In the genomic region with DNA sequence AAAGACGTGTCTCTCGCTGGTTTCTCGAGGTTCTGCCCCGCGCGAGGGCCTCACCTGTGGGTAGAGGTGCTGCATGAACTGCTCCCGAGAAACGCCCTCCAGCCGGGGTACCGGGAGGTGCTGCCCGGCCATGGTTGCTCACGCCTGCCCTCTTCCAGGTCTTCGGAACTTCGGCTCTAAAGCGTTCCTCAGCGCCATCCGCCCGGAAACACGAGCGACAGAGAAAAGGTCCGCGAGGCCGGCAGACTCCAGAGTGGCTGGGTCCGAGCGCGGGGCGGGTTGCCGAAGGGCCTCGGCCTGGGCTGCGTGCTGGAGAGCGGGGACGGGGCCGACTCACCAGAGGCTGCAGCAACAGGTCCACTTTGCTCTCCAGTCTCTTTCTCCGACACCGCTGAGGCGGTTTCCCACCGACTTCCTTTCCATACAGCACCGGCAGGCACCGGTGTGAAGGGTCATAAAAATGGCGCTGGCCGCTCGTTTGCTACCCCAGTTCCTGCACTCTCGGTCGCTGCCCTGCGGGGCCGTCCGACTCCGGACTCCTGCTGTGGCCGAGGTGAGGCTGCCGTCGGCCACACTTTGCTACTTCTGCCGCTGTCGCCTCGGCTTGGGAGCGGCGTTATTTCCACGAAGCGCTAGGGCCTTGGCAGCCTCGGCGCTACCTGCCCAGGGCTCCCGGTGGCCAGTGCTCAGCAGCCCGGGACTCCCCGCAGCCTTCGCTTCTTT, we compare ENCODE assay signal across 1 cellular context.
TF ChIP-seq lines count a peak whose summit lies in the region.

A gene with protein sequence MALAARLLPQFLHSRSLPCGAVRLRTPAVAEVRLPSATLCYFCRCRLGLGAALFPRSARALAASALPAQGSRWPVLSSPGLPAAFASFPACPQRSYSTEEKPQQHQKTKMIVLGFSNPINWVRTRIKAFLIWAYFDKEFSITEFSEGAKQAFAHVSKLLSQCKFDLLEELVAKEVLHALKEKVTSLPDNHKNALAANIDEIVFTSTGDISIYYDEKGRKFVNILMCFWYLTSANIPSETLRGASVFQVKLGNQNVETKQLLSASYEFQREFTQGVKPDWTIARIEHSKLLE (plus strand): TSS at position 244 of the 723 bp plus-strand sequence. CDS start 217 bp downstream, at position 461.
A gene with protein sequence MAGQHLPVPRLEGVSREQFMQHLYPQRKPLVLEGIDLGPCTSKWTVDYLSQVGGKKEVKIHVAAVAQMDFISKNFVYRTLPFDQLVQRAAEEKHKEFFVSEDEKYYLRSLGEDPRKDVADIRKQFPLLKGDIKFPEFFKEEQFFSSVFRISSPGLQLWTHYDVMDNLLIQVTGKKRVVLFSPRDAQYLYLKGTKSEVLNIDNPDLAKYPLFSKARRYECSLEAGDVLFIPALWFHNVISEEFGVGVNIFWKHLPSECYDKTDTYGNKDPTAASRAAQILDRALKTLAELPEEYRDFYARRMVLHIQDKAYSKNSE (minus strand): TSS at position 153 of the 723 bp plus-strand sequence. CDS start 21 bp downstream, at position 132.

TF ChIP-seq in K562, 482 proteins besides CTCF, POLR2A, EP300 and RAD21 (continued from another document and continues in another):
- TF ChIP-seq, protein P1, sequence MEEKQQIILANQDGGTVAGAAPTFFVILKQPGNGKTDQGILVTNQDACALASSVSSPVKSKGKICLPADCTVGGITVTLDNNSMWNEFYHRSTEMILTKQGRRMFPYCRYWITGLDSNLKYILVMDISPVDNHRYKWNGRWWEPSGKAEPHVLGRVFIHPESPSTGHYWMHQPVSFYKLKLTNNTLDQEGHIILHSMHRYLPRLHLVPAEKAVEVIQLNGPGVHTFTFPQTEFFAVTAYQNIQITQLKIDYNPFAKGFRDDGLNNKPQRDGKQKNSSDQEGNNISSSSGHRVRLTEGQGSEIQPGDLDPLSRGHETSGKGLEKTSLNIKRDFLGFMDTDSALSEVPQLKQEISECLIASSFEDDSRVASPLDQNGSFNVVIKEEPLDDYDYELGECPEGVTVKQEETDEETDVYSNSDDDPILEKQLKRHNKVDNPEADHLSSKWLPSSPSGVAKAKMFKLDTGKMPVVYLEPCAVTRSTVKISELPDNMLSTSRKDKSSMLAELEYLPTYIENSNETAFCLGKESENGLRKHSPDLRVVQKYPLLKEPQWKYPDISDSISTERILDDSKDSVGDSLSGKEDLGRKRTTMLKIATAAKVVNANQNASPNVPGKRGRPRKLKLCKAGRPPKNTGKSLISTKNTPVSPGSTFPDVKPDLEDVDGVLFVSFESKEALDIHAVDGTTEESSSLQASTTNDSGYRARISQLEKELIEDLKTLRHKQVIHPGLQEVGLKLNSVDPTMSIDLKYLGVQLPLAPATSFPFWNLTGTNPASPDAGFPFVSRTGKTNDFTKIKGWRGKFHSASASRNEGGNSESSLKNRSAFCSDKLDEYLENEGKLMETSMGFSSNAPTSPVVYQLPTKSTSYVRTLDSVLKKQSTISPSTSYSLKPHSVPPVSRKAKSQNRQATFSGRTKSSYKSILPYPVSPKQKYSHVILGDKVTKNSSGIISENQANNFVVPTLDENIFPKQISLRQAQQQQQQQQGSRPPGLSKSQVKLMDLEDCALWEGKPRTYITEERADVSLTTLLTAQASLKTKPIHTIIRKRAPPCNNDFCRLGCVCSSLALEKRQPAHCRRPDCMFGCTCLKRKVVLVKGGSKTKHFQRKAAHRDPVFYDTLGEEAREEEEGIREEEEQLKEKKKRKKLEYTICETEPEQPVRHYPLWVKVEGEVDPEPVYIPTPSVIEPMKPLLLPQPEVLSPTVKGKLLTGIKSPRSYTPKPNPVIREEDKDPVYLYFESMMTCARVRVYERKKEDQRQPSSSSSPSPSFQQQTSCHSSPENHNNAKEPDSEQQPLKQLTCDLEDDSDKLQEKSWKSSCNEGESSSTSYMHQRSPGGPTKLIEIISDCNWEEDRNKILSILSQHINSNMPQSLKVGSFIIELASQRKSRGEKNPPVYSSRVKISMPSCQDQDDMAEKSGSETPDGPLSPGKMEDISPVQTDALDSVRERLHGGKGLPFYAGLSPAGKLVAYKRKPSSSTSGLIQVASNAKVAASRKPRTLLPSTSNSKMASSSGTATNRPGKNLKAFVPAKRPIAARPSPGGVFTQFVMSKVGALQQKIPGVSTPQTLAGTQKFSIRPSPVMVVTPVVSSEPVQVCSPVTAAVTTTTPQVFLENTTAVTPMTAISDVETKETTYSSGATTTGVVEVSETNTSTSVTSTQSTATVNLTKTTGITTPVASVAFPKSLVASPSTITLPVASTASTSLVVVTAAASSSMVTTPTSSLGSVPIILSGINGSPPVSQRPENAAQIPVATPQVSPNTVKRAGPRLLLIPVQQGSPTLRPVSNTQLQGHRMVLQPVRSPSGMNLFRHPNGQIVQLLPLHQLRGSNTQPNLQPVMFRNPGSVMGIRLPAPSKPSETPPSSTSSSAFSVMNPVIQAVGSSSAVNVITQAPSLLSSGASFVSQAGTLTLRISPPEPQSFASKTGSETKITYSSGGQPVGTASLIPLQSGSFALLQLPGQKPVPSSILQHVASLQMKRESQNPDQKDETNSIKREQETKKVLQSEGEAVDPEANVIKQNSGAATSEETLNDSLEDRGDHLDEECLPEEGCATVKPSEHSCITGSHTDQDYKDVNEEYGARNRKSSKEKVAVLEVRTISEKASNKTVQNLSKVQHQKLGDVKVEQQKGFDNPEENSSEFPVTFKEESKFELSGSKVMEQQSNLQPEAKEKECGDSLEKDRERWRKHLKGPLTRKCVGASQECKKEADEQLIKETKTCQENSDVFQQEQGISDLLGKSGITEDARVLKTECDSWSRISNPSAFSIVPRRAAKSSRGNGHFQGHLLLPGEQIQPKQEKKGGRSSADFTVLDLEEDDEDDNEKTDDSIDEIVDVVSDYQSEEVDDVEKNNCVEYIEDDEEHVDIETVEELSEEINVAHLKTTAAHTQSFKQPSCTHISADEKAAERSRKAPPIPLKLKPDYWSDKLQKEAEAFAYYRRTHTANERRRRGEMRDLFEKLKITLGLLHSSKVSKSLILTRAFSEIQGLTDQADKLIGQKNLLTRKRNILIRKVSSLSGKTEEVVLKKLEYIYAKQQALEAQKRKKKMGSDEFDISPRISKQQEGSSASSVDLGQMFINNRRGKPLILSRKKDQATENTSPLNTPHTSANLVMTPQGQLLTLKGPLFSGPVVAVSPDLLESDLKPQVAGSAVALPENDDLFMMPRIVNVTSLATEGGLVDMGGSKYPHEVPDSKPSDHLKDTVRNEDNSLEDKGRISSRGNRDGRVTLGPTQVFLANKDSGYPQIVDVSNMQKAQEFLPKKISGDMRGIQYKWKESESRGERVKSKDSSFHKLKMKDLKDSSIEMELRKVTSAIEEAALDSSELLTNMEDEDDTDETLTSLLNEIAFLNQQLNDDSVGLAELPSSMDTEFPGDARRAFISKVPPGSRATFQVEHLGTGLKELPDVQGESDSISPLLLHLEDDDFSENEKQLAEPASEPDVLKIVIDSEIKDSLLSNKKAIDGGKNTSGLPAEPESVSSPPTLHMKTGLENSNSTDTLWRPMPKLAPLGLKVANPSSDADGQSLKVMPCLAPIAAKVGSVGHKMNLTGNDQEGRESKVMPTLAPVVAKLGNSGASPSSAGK (IDR thresholded peaks at IDR 0.05) = no peak
- TF ChIP-seq GATA2 (CRISPR knock-in tag; IDR thresholded peaks at IDR 0.05) (no peak), POLR3A (IDR thresholded peaks at IDR 0.05; ENCODE audit: borderline replicate concordance, extremely low read depth, insufficient read depth, insufficient read length) (no peak), CCAR2 (IDR thresholded peaks at IDR 0.05; ENCODE audit: low read depth, low read length) (no peak), MYNN (IDR thresholded peaks at IDR 0.05) (no peak), MYNN (CRISPR knock-in tag; IDR thresholded peaks at IDR 0.05) (no peak), ZSCAN32 (CRISPR knock-in tag; IDR thresholded peaks at IDR 0.05) (no peak), HMG20A (CRISPR knock-in tag; conservative IDR thresholded peaks at IDR 0.05) (no peak), SRSF9 (IDR thresholded peaks at IDR 0.05; ENCODE audit: borderline replicate concordance, low read depth, low read length) (no peak), IFI16 (CRISPR knock-in tag; IDR thresholded peaks at IDR 0.05) (no peak), PCBP2 (IDR thresholded peaks at IDR 0.05; ENCODE audit: low read depth, low read length, poor library complexity, severe bottlenecking) (no peak), PML (IDR thresholded peaks at IDR 0.05; ENCODE audit: low read length) (no peak; the same call in 1 of the 2 replicates), ZNF121 (CRISPR knock-in tag; conservative IDR thresholded peaks at IDR 0.05) (no peak), ZNF23 (CRISPR knock-in tag; IDR thresholded peaks at IDR 0.05) (no peak), PHF20 (IDR thresholded peaks at IDR 0.05; ENCODE audit: partially characterized antibody) (peak; percentile 93), ARID2 (IDR thresholded peaks at IDR 0.05) (no peak), POU5F1 (IDR thresholded peaks at IDR 0.05; ENCODE audit: borderline replicate concordance, low read depth, low read length, partially characterized antibody) (no peak)
- TF ChIP-seq, protein P2, sequence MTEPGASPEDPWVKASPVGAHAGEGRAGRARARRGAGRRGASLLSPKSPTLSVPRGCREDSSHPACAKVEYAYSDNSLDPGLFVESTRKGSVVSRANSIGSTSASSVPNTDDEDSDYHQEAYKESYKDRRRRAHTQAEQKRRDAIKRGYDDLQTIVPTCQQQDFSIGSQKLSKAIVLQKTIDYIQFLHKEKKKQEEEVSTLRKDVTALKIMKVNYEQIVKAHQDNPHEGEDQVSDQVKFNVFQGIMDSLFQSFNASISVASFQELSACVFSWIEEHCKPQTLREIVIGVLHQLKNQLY (CRISPR knock-in tag; conservative IDR thresholded peaks at IDR 0.05) = no peak
- TF ChIP-seq, protein P3, sequence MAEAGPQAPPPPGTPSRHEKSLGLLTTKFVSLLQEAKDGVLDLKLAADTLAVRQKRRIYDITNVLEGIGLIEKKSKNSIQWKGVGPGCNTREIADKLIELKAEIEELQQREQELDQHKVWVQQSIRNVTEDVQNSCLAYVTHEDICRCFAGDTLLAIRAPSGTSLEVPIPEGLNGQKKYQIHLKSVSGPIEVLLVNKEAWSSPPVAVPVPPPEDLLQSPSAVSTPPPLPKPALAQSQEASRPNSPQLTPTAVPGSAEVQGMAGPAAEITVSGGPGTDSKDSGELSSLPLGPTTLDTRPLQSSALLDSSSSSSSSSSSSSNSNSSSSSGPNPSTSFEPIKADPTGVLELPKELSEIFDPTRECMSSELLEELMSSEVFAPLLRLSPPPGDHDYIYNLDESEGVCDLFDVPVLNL (CRISPR knock-in tag; IDR thresholded peaks at IDR 0.05; ENCODE audit: low read depth) = no peak
- TF ChIP-seq, protein P4, sequence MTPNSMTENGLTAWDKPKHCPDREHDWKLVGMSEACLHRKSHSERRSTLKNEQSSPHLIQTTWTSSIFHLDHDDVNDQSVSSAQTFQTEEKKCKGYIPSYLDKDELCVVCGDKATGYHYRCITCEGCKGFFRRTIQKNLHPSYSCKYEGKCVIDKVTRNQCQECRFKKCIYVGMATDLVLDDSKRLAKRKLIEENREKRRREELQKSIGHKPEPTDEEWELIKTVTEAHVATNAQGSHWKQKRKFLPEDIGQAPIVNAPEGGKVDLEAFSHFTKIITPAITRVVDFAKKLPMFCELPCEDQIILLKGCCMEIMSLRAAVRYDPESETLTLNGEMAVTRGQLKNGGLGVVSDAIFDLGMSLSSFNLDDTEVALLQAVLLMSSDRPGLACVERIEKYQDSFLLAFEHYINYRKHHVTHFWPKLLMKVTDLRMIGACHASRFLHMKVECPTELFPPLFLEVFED (CRISPR knock-in tag; conservative IDR thresholded peaks at IDR 0.05) = no peak
- TF ChIP-seq, protein P5, sequence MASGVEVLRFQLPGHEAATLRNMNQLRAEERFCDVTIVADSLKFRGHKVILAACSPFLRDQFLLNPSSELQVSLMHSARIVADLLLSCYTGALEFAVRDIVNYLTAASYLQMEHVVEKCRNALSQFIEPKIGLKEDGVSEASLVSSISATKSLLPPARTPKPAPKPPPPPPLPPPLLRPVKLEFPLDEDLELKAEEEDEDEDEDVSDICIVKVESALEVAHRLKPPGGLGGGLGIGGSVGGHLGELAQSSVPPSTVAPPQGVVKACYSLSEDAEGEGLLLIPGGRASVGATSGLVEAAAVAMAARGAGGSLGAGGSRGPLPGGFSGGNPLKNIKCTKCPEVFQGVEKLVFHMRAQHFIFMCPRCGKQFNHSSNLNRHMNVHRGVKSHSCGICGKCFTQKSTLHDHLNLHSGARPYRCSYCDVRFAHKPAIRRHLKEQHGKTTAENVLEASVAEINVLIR (CRISPR knock-in tag; IDR thresholded peaks at IDR 0.05) = no peak
- TF ChIP-seq, protein P6, sequence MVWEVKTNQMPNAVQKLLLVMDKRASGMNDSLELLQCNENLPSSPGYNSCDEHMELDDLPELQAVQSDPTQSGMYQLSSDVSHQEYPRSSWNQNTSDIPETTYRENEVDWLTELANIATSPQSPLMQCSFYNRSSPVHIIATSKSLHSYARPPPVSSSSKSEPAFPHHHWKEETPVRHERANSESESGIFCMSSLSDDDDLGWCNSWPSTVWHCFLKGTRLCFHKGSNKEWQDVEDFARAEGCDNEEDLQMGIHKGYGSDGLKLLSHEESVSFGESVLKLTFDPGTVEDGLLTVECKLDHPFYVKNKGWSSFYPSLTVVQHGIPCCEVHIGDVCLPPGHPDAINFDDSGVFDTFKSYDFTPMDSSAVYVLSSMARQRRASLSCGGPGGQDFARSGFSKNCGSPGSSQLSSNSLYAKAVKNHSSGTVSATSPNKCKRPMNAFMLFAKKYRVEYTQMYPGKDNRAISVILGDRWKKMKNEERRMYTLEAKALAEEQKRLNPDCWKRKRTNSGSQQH (CRISPR knock-in tag; IDR thresholded peaks at IDR 0.05) = no peak
- TF ChIP-seq, protein P7, sequence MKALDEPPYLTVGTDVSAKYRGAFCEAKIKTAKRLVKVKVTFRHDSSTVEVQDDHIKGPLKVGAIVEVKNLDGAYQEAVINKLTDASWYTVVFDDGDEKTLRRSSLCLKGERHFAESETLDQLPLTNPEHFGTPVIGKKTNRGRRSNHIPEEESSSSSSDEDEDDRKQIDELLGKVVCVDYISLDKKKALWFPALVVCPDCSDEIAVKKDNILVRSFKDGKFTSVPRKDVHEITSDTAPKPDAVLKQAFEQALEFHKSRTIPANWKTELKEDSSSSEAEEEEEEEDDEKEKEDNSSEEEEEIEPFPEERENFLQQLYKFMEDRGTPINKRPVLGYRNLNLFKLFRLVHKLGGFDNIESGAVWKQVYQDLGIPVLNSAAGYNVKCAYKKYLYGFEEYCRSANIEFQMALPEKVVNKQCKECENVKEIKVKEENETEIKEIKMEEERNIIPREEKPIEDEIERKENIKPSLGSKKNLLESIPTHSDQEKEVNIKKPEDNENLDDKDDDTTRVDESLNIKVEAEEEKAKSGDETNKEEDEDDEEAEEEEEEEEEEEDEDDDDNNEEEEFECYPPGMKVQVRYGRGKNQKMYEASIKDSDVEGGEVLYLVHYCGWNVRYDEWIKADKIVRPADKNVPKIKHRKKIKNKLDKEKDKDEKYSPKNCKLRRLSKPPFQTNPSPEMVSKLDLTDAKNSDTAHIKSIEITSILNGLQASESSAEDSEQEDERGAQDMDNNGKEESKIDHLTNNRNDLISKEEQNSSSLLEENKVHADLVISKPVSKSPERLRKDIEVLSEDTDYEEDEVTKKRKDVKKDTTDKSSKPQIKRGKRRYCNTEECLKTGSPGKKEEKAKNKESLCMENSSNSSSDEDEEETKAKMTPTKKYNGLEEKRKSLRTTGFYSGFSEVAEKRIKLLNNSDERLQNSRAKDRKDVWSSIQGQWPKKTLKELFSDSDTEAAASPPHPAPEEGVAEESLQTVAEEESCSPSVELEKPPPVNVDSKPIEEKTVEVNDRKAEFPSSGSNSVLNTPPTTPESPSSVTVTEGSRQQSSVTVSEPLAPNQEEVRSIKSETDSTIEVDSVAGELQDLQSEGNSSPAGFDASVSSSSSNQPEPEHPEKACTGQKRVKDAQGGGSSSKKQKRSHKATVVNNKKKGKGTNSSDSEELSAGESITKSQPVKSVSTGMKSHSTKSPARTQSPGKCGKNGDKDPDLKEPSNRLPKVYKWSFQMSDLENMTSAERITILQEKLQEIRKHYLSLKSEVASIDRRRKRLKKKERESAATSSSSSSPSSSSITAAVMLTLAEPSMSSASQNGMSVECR (CRISPR knock-in tag; IDR thresholded peaks at IDR 0.05) = peak; percentile 62
